ENCODE assay signal across 27 cellular contexts in genomic region chr18:70848329-70848728, GRCh38.
"Had no signal": no experiment of that assay in that cellular context is flagged by ENCODE, and none has a peak within 500 bp of the region (broad histone marks: within the 10 kb centered on the region; RNA-seq: fewer than 3 reads in every experiment).

No MANE protein-coding gene starts in this region.

- H3K9me3 Mint-ChIP-seq: nephron; neural crest cell; stimulated activated memory B cell treated with anti-CD40 and anti-IgM and Interleukin-4, amounts not matched to agents 10 μg/mL and 1 μg/mL and 100 μg/mL, for 72 hours had no signal

- H3K79me2 ChIP-seq: parathyroid adenoma had no signal

- H3K36me3 ChIP-seq: lower lobe of right lung, neutrophil, right lobe of liver, stomach, thyroid gland, transverse colon, upper lobe of right lung had no signal

- H3K4me3 Mint-ChIP-seq: naive thymus-derived CD8-positive, alpha-beta T cell; nephron; neural crest cell; stimulated activated memory B cell treated with anti-CD40 and anti-IgM and Interleukin-4, amounts not matched to agents 10 μg/mL and 1 μg/mL and 100 μg/mL, for 72 hours had no signal

- H3K27ac Mint-ChIP-seq: nephron; stimulated activated memory B cell treated with anti-CD40 and anti-IgM and Interleukin-4, amounts not matched to agents 10 μg/mL and 1 μg/mL and 100 μg/mL, for 72 hours had no signal

- H3K36me3 Mint-ChIP-seq: stimulated activated memory B cell treated with anti-CD40 and anti-IgM and Interleukin-4, amounts not matched to agents 10 μg/mL and 1 μg/mL and 100 μg/mL, for 72 hours had no signal

- H3K9me3 ChIP-seq: lower lobe of right lung, neutrophil, psoas muscle, right lobe of liver, stomach, testis, thyroid gland, transverse colon, upper lobe of right lung had no signal

- H3K4me2 ChIP-seq: smooth muscle cell had no signal

- H3K9ac ChIP-seq: parathyroid adenoma had no signal

- H3K27me3 ChIP-seq: neutrophil, right lobe of liver, stomach, testis, thyroid gland, transverse colon, upper lobe of right lung had no signal

- H3K27ac ChIP-seq: lower lobe of right lung, neutrophil, parathyroid adenoma, psoas muscle, right lobe of liver, stomach, testis, thyroid gland, transverse colon, upper lobe of right lung had no signal

- H3K4me1 ChIP-seq: lower lobe of right lung, parathyroid adenoma, psoas muscle, right lobe of liver, stomach, testis, thyroid gland, transverse colon, upper lobe of right lung had no signal

- H3K4me3 ChIP-seq: lower lobe of right lung, psoas muscle, right lobe of liver, smooth muscle cell, stomach, testis, thyroid gland, transverse colon, upper lobe of right lung had no signal

- H2AFZ ChIP-seq: parathyroid adenoma had no signal

- H3K4me1 Mint-ChIP-seq: nephron; neural crest cell; stimulated activated memory B cell treated with anti-CD40 and anti-IgM and Interleukin-4, amounts not matched to agents 10 μg/mL and 1 μg/mL and 100 μg/mL, for 72 hours had no signal

- H3K27me3 Mint-ChIP-seq: naive thymus-derived CD8-positive, alpha-beta T cell; stimulated activated memory B cell treated with anti-CD40 and anti-IgM and Interleukin-4, amounts not matched to agents 10 μg/mL and 1 μg/mL and 100 μg/mL, for 72 hours had no signal

- ATAC-seq: left cardiac atrium; left lobe of liver; lower lobe of right lung; naive thymus-derived CD8-positive, alpha-beta T cell; psoas muscle; right lobe of liver; stimulated activated memory B cell treated with anti-CD40 and anti-IgM and Interleukin-4, amounts not matched to agents 10 μg/mL and 1 μg/mL and 100 μg/mL, for 72 hours; stimulated activated naive CD8-positive, alpha-beta T cell treated with anti-CD3 and anti-CD28 coated beads, Interleukin-15, Interleukin-2, amounts not matched to agents 100 U/mL and 50 U/mL, for 24 hours; upper lobe of right lung had no signal

- DNase-seq: hippocampal formation; kidney glomerular epithelial cell; left cardiac atrium; lower lobe of right lung; mammary epithelial cell; mesenchymal stem cell; naive thymus-derived CD8-positive, alpha-beta T cell; occipital lobe; psoas muscle; right lobe of liver; stimulated activated CD4-positive, alpha-beta T cell treated with anti-CD3 and anti-CD28 coated beads, Interleukin-1b, Interleukin-23, amount 100 ng/mL, for 48 hours; stimulated activated CD4-positive, alpha-beta T cell treated with anti-CD3 and anti-CD28 coated beads, Interleukin-2, amount 100 ng/mL, for 48 hours; stimulated activated CD4-positive, alpha-beta T cell treated with anti-CD3 and anti-CD28 coated beads, Interleukin-4, amount 100 ng/mL, for 4 hours; stimulated activated CD8-positive, alpha-beta memory T cell treated with anti-CD3 and anti-CD28 coated beads, Interleukin-4, amount 100 ng/mL, for 48 hours; stimulated activated naive CD8-positive, alpha-beta T cell treated with anti-CD3 and anti-CD28 coated beads, Interleukin-15, Interleukin-2, amounts not matched to agents 100 U/mL and 50 U/mL, for 24 hours; stomach; testis; thyroid gland; transverse colon; upper lobe of right lung had no signal
